In the genomic region with DNA sequence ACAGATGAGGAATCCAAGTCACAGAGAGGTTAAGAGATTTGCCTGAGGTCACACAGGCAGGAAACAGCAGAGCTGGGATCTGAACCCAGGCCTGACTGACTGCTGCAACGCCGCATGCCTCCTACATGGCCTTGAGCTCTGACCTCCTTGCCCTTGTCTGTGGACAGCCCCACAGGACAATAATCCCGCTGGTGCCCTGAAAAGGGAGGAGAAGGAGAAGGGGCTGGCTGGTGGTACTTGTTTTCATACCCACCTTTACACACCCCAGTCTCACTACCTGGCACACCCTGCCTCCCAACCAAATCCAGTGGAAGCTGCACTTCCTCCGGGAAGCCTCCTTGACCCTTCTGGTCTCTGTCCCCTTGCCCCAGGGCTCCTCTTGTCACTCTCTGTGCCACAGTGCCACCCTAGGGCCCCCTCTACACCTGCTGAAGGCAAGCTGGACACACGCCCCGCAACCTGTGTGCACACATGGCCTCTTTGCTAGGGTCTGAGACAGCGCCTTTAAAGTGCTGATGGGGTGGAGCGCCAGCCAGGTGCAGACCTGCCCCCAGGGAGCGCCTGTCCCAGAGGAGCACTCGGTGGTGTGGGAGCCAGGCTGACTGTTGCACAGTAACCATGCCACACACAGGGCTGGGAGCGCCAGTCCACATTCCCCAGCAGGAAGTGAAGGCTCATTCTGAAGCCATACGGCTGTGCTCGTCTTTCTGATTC, we compare ENCODE assay signal across 1 cellular context.
TF ChIP-seq lines count a peak whose summit lies in the region.

No MANE protein-coding gene starts in this region.

TF ChIP-seq in SK-N-SH treated with all-trans-retinoic acid at 6 μM for 48 hours, 23 proteins besides CTCF, POLR2A, EP300 and RAD21 (continued from another document):
- no peak for TF ChIP-seq ZFP3 (CRISPR knock-in tag; IDR thresholded peaks at IDR 0.05)
TF ChIP-seq in SK-N-SH treated with all-trans-retinoic acid at 6 μM for 48 hours: peak in this region for 0.
